10 cellular contexts compared by ENCODE assay signal in genomic region chr18:3179430-3180089, GRCh38. TPM values are rescaled to one million over a fixed set of nuclear protein-coding genes. Genes with fewer than 3 reads are reported as not detected.
DNase-seq lines count a peak whose midpoint lies in the region; ATAC-seq and TF ChIP-seq lines count a peak whose summit lies in the region.
"Had no signal": no experiment of that assay in that cellular context is flagged by ENCODE, and none has a peak within 500 bp of the region (broad histone marks: within the 10 kb centered on the region; RNA-seq: fewer than 3 reads in every experiment).

No MANE protein-coding gene starts in this region.

- H3K9me3 Mint-ChIP-seq in chondrocyte (ENCODE audit: low read depth) = no peaks in the 10 kb centered on the region

- POLR2A ChIA-PET in GM10248 (lab: Yijun Ruan, JAX) = no interaction called here

- peaks cover 39% of the 10 kb centered on the region for H3K4me1 Mint-ChIP-seq in chondrocyte (ENCODE audit: low read depth)

- no peak overlapping the region for H3K4me3 Mint-ChIP-seq in chondrocyte (ENCODE audit: unreplicated experiment)

- peak; percentile 51 for DNase-seq in GM10248 (ENCODE audit: extremely low spot score)
- DNase-seq in GM20000 (ENCODE audit: low spot score) = peak; percentile 43
- DNase-seq in chondrocyte (ENCODE audit: low spot score) = no peak
- DNase-seq in stimulated activated CD4-positive, alpha-beta T cell treated with anti-CD3 and anti-CD28 coated beads, Interleukin-4, amount 100 ng/mL, for 1 hour = no peak
- no peak for DNase-seq in activated naive CD4-positive, alpha-beta T cell treated with anti-CD3 and anti-CD28 coated beads, Interleukin-2, amount 50 U/mL, for 16 hours
- no peak for DNase-seq in AML-193 (lab: John Stamatoyannopoulos, UW)
- DNase-seq in islet precursor cell = no peak
- DNase-seq: NCI-H1092 treated with DMSO at 0.1 percent for 48 hours had no signal

- peak; percentile 41 for ATAC-seq in HG03439 (IDR thresholded peaks at IDR 0.05; ENCODE audit: unreplicated experiment)
- ATAC-seq: foreskin keratinocyte had no signal

- no peaks in the 10 kb centered on the region for H3K36me3 Mint-ChIP-seq in chondrocyte (ENCODE audit: low read depth)

- TF ChIP-seq CTCF in GM10248 (IDR thresholded peaks at IDR 0.05; ENCODE audit: control extremely low read depth, extremely low read depth, low read depth, missing control alignments) = no peak
- no peak for TF ChIP-seq CTCF in GM20000 (IDR thresholded peaks at IDR 0.05; ENCODE audit: extremely low read depth, missing control alignments)
- no peak for TF ChIP-seq CTCF in chondrocyte (IDR thresholded peaks at IDR 0.05)

- H3K27ac Mint-ChIP-seq in chondrocyte (ENCODE audit: unreplicated experiment) = peak overlapping the region; percentile 77

- no peaks in the 10 kb centered on the region for H3K27me3 Mint-ChIP-seq in chondrocyte (ENCODE audit: low read depth)

- CTCF ChIA-PET in GM10248 (lab: Yijun Ruan, JAX) = interaction anchor here (0.7 to 5.4 kb wide), 17 partner anchors 8 to 217 kb away, joined by 3 to 32 read pairs (median 3); partner anchors contain the start of gene MYL12A

RNA-seq across cellular contexts. Expression of gene MYOM1, which starts 40.2 kb away (rescaled TPM):
- total RNA-seq in chondrocyte = 1.2 to 1.5 TPM (median 1.5 TPM) in 3 replicates

Comparison
In these comparisons a context has a peak if more than half of its experiments do, and no peak if none do; other contexts are left out.
1. DNase-seq: peak in GM10248 (single experiment) and GM20000 (single experiment); none in chondrocyte (single experiment), stimulated activated CD4-positive, alpha-beta T cell treated with anti-CD3 and anti-CD28 coated beads, Interleukin-4, amount 100 ng/mL, for 1 hour (single experiment), activated naive CD4-positive, alpha-beta T cell treated with anti-CD3 and anti-CD28 coated beads, Interleukin-2, amount 50 U/mL, for 16 hours (single experiment), AML-193 (0 of 2) and islet precursor cell (single experiment).